10 cellular contexts compared by ENCODE assay signal in genomic region chr3:11635671-11636371, GRCh38. TPM values are rescaled to one million over a fixed set of nuclear protein-coding genes. Genes with fewer than 3 reads are reported as not detected.
DNase-seq lines count a peak whose midpoint lies in the region; ATAC-seq and TF ChIP-seq lines count a peak whose summit lies in the region.
"Had no signal": no experiment of that assay in that cellular context is flagged by ENCODE, and none has a peak within 500 bp of the region (broad histone marks: within the 10 kb centered on the region; RNA-seq: fewer than 3 reads in every experiment).

No MANE protein-coding gene starts in this region.

- DNase-seq in Karpas-422 (no peak), adrenal gland (no peak), left lung (no peak), GM19240 (ENCODE audit: insufficient read length, low spot score) (no peak)
- no peak for DNase-seq in natural killer cell treated with Interleukin-12 subunit alpha and Interleukin-12 subunit beta and Interleukin-15 and Interleukin-18, amount 100 ng/mL, for 72 hours (ENCODE audit: low spot score)
- DNase-seq: CD4-positive, CD25-positive, alpha-beta regulatory T cell; GDM1; MM.1S had no signal

- H4K20me1 ChIP-seq in Karpas-422 (ENCODE audit: insufficient read depth, low read depth, low read length): peaks cover 61% of the 10 kb centered on the region; the same call in 1 of the 2 replicates

- no peak overlapping the region for H3K4me2 ChIP-seq in Karpas-422 (ENCODE audit: low read depth, low read length, poor library complexity, severe bottlenecking)

- H3K27me3 Mint-ChIP-seq in natural killer cell treated with Interleukin-12 subunit alpha and Interleukin-12 subunit beta and Interleukin-15 and Interleukin-18, amount 100 ng/mL, for 72 hours: no peaks in the 10 kb centered on the region
- H3K27me3 Mint-ChIP-seq: CD4-positive, CD25-positive, alpha-beta regulatory T cell had no signal

- ATAC-seq in left lung: peak; percentile 34
- no peak for ATAC-seq in natural killer cell treated with Interleukin-12 subunit alpha and Interleukin-12 subunit beta and Interleukin-15 and Interleukin-18, amount 100 ng/mL, for 72 hours
- no peak for ATAC-seq in GM18498 (IDR thresholded peaks at IDR 0.05; ENCODE audit: unreplicated experiment)

- H3K4me3 Mint-ChIP-seq in natural killer cell treated with Interleukin-12 subunit alpha and Interleukin-12 subunit beta and Interleukin-15 and Interleukin-18, amount 100 ng/mL, for 72 hours: no peak overlapping the region

- no peak for TF ChIP-seq CTCF in adrenal gland (IDR thresholded peaks at IDR 0.05)
- no peak for TF ChIP-seq CTCF in left lung (IDR thresholded peaks at IDR 0.05)

- peaks cover 64 to 75% of the 10 kb centered on the region in 2 donors for H3K4me1 Mint-ChIP-seq in natural killer cell treated with Interleukin-12 subunit alpha and Interleukin-12 subunit beta and Interleukin-15 and Interleukin-18, amount 100 ng/mL, for 72 hours (ENCODE audit: low read depth in 2 of 2)

- H3K4me3 ChIP-seq in Karpas-422 (ENCODE audit: low read length): no peak overlapping the region
- H3K4me3 ChIP-seq in adrenal gland: peak overlapping the region in 1 of 4 donors; percentile 18
- no peak overlapping the region for H3K4me3 ChIP-seq in left lung
- peak overlapping the region; percentile 15 to 41 for H3K4me3 ChIP-seq in stomach smooth muscle (ENCODE audit: low read length in 2 of 2)

- H3K27me3 ChIP-seq in Karpas-422 (ENCODE audit: low read length) (no peaks in the 10 kb centered on the region), adrenal gland (no peaks in the 10 kb centered on the region), left lung (no peaks in the 10 kb centered on the region), stomach smooth muscle (ENCODE audit: control insufficient read depth in 1 of 2, insufficient read depth in 2 of 2, low read length in 2 of 2) (no peaks in the 10 kb centered on the region)

- H3K27ac ChIP-seq in Karpas-422 (ENCODE audit: low read length) (peak overlapping the region; percentile 30; the same call in 1 of the 2 replicates), adrenal gland (peak overlapping the region in 4 of 5 donors; percentile 12 to 60 (median 50)), left lung (peak overlapping the region; percentile 8 to 69), stomach smooth muscle (ENCODE audit: low read length) (no peak overlapping the region)

- H3K9me3 ChIP-seq in Karpas-422 (ENCODE audit: low read length) (no peaks in the 10 kb centered on the region), adrenal gland (replicated peaks in 1 of 3) (no peaks in the 10 kb centered on the region), left lung (no peaks in the 10 kb centered on the region), stomach smooth muscle (ENCODE audit: control insufficient read depth in 2 of 2, low read length in 2 of 2) (no peaks in the 10 kb centered on the region)

- H3K9ac ChIP-seq in Karpas-422 (ENCODE audit: low read length) (no peak overlapping the region), stomach smooth muscle (ENCODE audit: low read length in 2 of 2) (no peak overlapping the region)

- peaks cover 54% of the 10 kb centered on the region for H3K4me1 ChIP-seq in Karpas-422 (ENCODE audit: low read length)
- peaks cover 70 to 100% of the 10 kb centered on the region in 2 donors for H3K4me1 ChIP-seq in adrenal gland (replicated peaks in 1 of 2)
- H3K4me1 ChIP-seq in left lung: peaks cover 49 to 79% of the 10 kb centered on the region in 2 donors
- peaks cover 52% of the 10 kb centered on the region for H3K4me1 ChIP-seq in stomach smooth muscle (ENCODE audit: control insufficient read depth, insufficient read depth, low read length)

- H3K36me3 ChIP-seq in Karpas-422 (ENCODE audit: insufficient read depth, low read length) (no peaks in the 10 kb centered on the region), adrenal gland (replicated peaks in 1 of 2) (no peaks in the 10 kb centered on the region), left lung (no peaks in the 10 kb centered on the region), stomach smooth muscle (ENCODE audit: control insufficient read depth in 2 of 2, insufficient read depth in 2 of 2, low read length in 2 of 2) (no peaks in the 10 kb centered on the region)

- intact Hi-C loops in adrenal gland (cut with DNase I): no loop called here
- intact Hi-C loops in left lung (cut with DNase I): no loop called here

- no peaks in the 10 kb centered on the region for H3K9me3 Mint-ChIP-seq in natural killer cell treated with Interleukin-12 subunit alpha and Interleukin-12 subunit beta and Interleukin-15 and Interleukin-18, amount 100 ng/mL, for 72 hours
- H3K9me3 Mint-ChIP-seq: CD4-positive, CD25-positive, alpha-beta regulatory T cell had no signal

- peaks cover 100% of the 10 kb centered on the region for H3K79me2 ChIP-seq in Karpas-422 (ENCODE audit: low read length)

- H3K36me3 Mint-ChIP-seq in natural killer cell treated with Interleukin-12 subunit alpha and Interleukin-12 subunit beta and Interleukin-15 and Interleukin-18, amount 100 ng/mL, for 72 hours: no peaks in the 10 kb centered on the region
- H3K36me3 Mint-ChIP-seq: CD4-positive, CD25-positive, alpha-beta regulatory T cell had no signal

- H3K9me2 ChIP-seq in Karpas-422 (replicated peaks; ENCODE audit: insufficient read depth, low read length): no peaks in the 10 kb centered on the region

- 27 to 32% (median 31%) methylated on average over 7 of the region's 7 CpGs for WGBS in adrenal gland, 4 donors

- no peak for TF ChIP-seq POLR2A in adrenal gland (IDR thresholded peaks at IDR 0.05)

- no peak overlapping the region for H2AFZ ChIP-seq in Karpas-422 (ENCODE audit: low read length)

- H3K27ac Mint-ChIP-seq in natural killer cell treated with Interleukin-12 subunit alpha and Interleukin-12 subunit beta and Interleukin-15 and Interleukin-18, amount 100 ng/mL, for 72 hours: no peak overlapping the region

RNA-seq across cellular contexts. Expression of gene VGLL4, which starts 7.9 kb away (rescaled TPM):
- total RNA-seq in Karpas-422 (2014; rRNA removed; shearing (Covaris generic); ENCODE audit: low replicate concordance): 125 and 152 TPM in 2 replicates
- total RNA-seq in adrenal gland (100 to 1,000 TPM in 5 of 8 donors, 10 to 100 TPM in 3; 38.3 to 153 (median 108) TPM), left lung (10 to 100 TPM; 40.2 to 54.5 TPM)
- polyA plus RNA-seq in adrenal gland: 10 to 100 TPM; 46.2 to 78.1 (median 50.1) TPM
- total RNA-seq in natural killer cell treated with Interleukin-12 subunit alpha and Interleukin-12 subunit beta and Interleukin-15 and Interleukin-18, amount 100 ng/mL, for 72 hours: 10 to 100 TPM; 50.4 to 52.9 TPM

Comparison
In these comparisons a context has a peak if more than half of its experiments do, and no peak if none do; other contexts are left out.
1. H3K4me3 ChIP-seq: peak in stomach smooth muscle (2 of 2); none in Karpas-422 (single experiment) and left lung (0 of 2).